ENCODE assay signal across 8 cellular contexts in genomic region chr11:67482736-67483497, GRCh38. TPM values are rescaled to one million over a fixed set of nuclear protein-coding genes. Genes with fewer than 3 reads are reported as not detected.
DNase-seq lines count a peak whose midpoint lies in the region; FAIRE-seq and TF ChIP-seq lines count a peak whose summit lies in the region.

Gene AIP, plus strand, starts transcription at chr11:67483026. Its CDS starts 133 bp downstream, at chr11:67483159.

- H3K36me3 Mint-ChIP-seq in activated naive CD4-positive, alpha-beta T cell treated with anti-CD3 and anti-CD28 coated beads for 36 hours (ENCODE audit: low read depth) = peaks cover 25% of the 10 kb centered on the region

- CTCF ChIA-PET in activated naive CD4-positive, alpha-beta T cell treated with anti-CD3 and anti-CD28 coated beads for 36 hours (lab: Charles Lee) = interaction anchor here (0.6 to 1.4 kb wide), 3 partner anchors 14 to 100 kb away, joined by 3 to 4 read pairs (median 3); no protein-coding TSS in a partner anchor

- peaks cover 8% of the 10 kb centered on the region for H3K36me3 ChIP-seq in neutrophil

- H3K27ac ChIP-seq in neutrophil = peak within 1 kb of the TSS; percentile 96
- H3K27ac ChIP-seq in substantia nigra (ENCODE audit: low read depth, low read length, poor library complexity, severe bottlenecking) = peak within 1 kb of the TSS; percentile 99

- no peaks in the 10 kb centered on the region for H3K9me3 Mint-ChIP-seq in activated naive CD4-positive, alpha-beta T cell treated with anti-CD3 and anti-CD28 coated beads for 36 hours

- peaks cover 32% of the 10 kb centered on the region for H3K4me1 Mint-ChIP-seq in activated naive CD4-positive, alpha-beta T cell treated with anti-CD3 and anti-CD28 coated beads for 36 hours (ENCODE audit: low read depth)

- H3K4me3 ChIP-seq in HFF-Myc (replicated peaks; ENCODE audit: low read depth, low read length) (peak within 1 kb of the TSS; percentile 57), neutrophil (ENCODE audit: low read depth in 1 of 2, low read length in 1 of 2) (peak within 1 kb of the TSS; percentile 85 to 92)

- H3K4me3 Mint-ChIP-seq in activated naive CD4-positive, alpha-beta T cell treated with anti-CD3 and anti-CD28 coated beads for 36 hours = peak within 1 kb of the TSS; percentile 94

- peak within 1 kb of the TSS; percentile 99 for H3K27ac Mint-ChIP-seq in activated naive CD4-positive, alpha-beta T cell treated with anti-CD3 and anti-CD28 coated beads for 36 hours

- no peak for TF ChIP-seq CTCF in HFF-Myc (IDR thresholded peaks at IDR 0.05; ENCODE audit: low read depth, low read length, missing control alignments)
- TF ChIP-seq CTCF in neutrophil (IDR thresholded peaks at IDR 0.05) = peak; percentile 69

- no peaks in the 10 kb centered on the region for H3K9me3 ChIP-seq in neutrophil

- H3K4me1 ChIP-seq in neutrophil (ENCODE audit: control insufficient read depth in 1 of 2, insufficient read depth in 1 of 2, low read depth in 1 of 2, low read length in 1 of 2) = peaks cover 40 to 44% of the 10 kb centered on the region in 2 experiments

- intact Hi-C loops in activated naive CD4-positive, alpha-beta T cell treated with anti-CD3 and anti-CD28 coated beads for 36 hours (cut with micrococcal nuclease) = loop anchor here (1.0 to 5.0 kb wide), 3 partner anchors 14 to 196 kb away; partner anchors contain the start of genes ANKRD13D and TMEM134

- H3K27me3 Mint-ChIP-seq in activated naive CD4-positive, alpha-beta T cell treated with anti-CD3 and anti-CD28 coated beads for 36 hours (ENCODE audit: low read depth) = no peaks in the 10 kb centered on the region

- peak; percentile 96 for DNase-seq in GM04504 (ENCODE audit: low read depth)
- DNase-seq in HFF-Myc (ENCODE audit: extremely low read depth, low read depth) = peak; percentile 97
- DNase-seq in NAMALWA (ENCODE audit: low spot score) = peak; percentile 99
- DNase-seq in SK-N-DZ (ENCODE audit: low spot score) = peak; percentile 99
- DNase-seq in activated naive CD4-positive, alpha-beta T cell treated with anti-CD3 and anti-CD28 coated beads for 36 hours = peak; percentile 99
- peak; percentile 95 to 97 for DNase-seq in frontal cortex (ENCODE audit: low spot score in 2 of 2)
- DNase-seq in substantia nigra (lab: John Stamatoyannopoulos, UW) = peak; percentile 80 to 100 (median 95)

- FAIRE-seq in frontal cortex (lab: Jason Lieb, UNC) = no peak

- peaks cover 2% of the 10 kb centered on the region for H3K27me3 ChIP-seq in neutrophil

RNA-seq across cellular contexts. Expression of gene AIP, which starts in this region (rescaled TPM):
- polyA plus RNA-seq in SK-N-DZ (2014; cell fraction: cytosol; rRNA removed) = 129 and 147 TPM in 2 replicates
- polyA plus RNA-seq in SK-N-DZ (2014; cell fraction: nucleus; rRNA removed) = 65.6 and 94.1 TPM in 2 replicates
- total RNA-seq in activated naive CD4-positive, alpha-beta T cell treated with anti-CD3 and anti-CD28 coated beads for 36 hours = 100 to 1,000 TPM; 163 to 166 TPM
- total RNA-seq in frontal cortex = 89.3 TPM

Comparison
In these comparisons a context has a peak if more than half of its experiments do, and no peak if none do; other contexts are left out.
1. Peak in every context shown above with its lines: DNase-seq, H3K4me3 ChIP-seq and H3K27ac ChIP-seq.